ENCODE assay signal across 9 cellular contexts in genomic region chr1:154327466-154328317, GRCh38. TPM values are rescaled to one million over a fixed set of nuclear protein-coding genes. Genes with fewer than 3 reads are reported as not detected.
A peak's percentile ranks its signal among the peaks of the same experiment; 100 is the strongest.
DNase-seq lines count a peak whose midpoint lies in the region; ATAC-seq, FAIRE-seq and TF ChIP-seq lines count a peak whose summit lies in the region.
"Had no signal": no experiment of that assay in that cellular context is flagged by ENCODE, and none has a peak within 500 bp of the region (broad histone marks: within the 10 kb centered on the region; RNA-seq: fewer than 3 reads in every experiment).

No MANE protein-coding gene starts in this region.

- no peaks in the 10 kb centered on the region for H3K9me3 ChIP-seq in CD4-positive, alpha-beta memory T cell (ENCODE audit: control insufficient read depth in 1 of 2, low read length in 2 of 2)
- H3K9me3 ChIP-seq in keratinocyte (ENCODE audit: control insufficient read depth, low read depth, low read length) (no peaks in the 10 kb centered on the region), thoracic aorta (no peaks in the 10 kb centered on the region)
- H3K9me3 ChIP-seq: SJSA1 had no signal

- peak overlapping the region; percentile 86 to 98 (median 95) for H3K27ac Mint-ChIP-seq in CD4-positive, alpha-beta memory T cell
- H3K27ac Mint-ChIP-seq in activated T-helper 2 cell treated with anti-CD3 and anti-CD28 coated beads, Interferon-gamma antibody, Interleukin-2, Interleukin-4, amounts not matched to agents 10 μg/mL and 5 μg/mL and 100 μg/mL, durations not matched to agents 14 hours and 24 hours and 36 hours = peak overlapping the region; percentile 48

- peaks cover 29% of the 10 kb centered on the region for H3K36me3 ChIP-seq in CD4-positive, alpha-beta memory T cell (ENCODE audit: insufficient read depth, low read length)
- H3K36me3 ChIP-seq in keratinocyte (ENCODE audit: control insufficient read depth in 2 of 2, extremely low read depth in 1 of 2, insufficient read depth in 2 of 2, low read length in 2 of 2) = peaks cover 0 to 3% of the 10 kb centered on the region in 2 experiments
- peaks cover 28% of the 10 kb centered on the region for H3K36me3 ChIP-seq in thoracic aorta

- H3K4me2 ChIP-seq in keratinocyte (ENCODE audit: control insufficient read depth, extremely low read depth, insufficient read depth, low read depth, low read length) = peak overlapping the region; percentile 80

- POLR2A ChIA-PET in CD4-positive, alpha-beta memory T cell (lab: Charles Lee; ENCODE audit: partially characterized antibody) = interaction anchor here (0.9 to 17.5 kb wide), 20 partner anchors 16 to 628 kb away, joined by 3 to 728 read pairs (median 4); partner anchors contain the start of genes HAX1, IL6R, PBXIP1 and UBAP2L

- CTCF ChIA-PET in CD4-positive, alpha-beta memory T cell (lab: Charles Lee; ENCODE audit: partially characterized antibody) = interaction anchor here (1.1 to 17.1 kb wide), 10 partner anchors 8 to 141 kb away, joined by 3 to 543 read pairs (median 6); no protein-coding TSS in a partner anchor

- DNase-seq in CD4-positive, alpha-beta memory T cell = peak in 4 of 5 donors; percentile 31 to 69 (median 47)
- DNase-seq in HL-60 (ENCODE audit: low read depth in 1 of 2, low spot score in 1 of 2) (peak in 1 of 2 experiments; percentile 25), keratinocyte (ENCODE audit: low read depth, low spot score) (no peak), thoracic aorta (ENCODE audit: low spot score) (no peak), NCI-H1694 treated with DMSO at 0.1 percent for 48 hours (lab: John Stamatoyannopoulos, UW) (no peak), omental fat pad (ENCODE audit: low spot score) (no peak)
- DNase-seq in activated T-helper 2 cell treated with anti-CD3 and anti-CD28 coated beads, Interferon-gamma antibody, Interleukin-2, Interleukin-4, amounts not matched to agents 10 μg/mL and 5 μg/mL and 100 μg/mL, durations not matched to agents 14 hours and 24 hours and 36 hours (ENCODE audit: low spot score) = no peak

- ATAC-seq in thoracic aorta (ENCODE audit: insufficient number of reproducible peaks, low FRiP score, low read depth) (no peak), GM21447 (IDR thresholded peaks at IDR 0.05; ENCODE audit: unreplicated experiment) (no peak), omental fat pad (ENCODE audit: low FRiP score) (no peak)

- TF ChIP-seq CTCF in HL-60 (IDR thresholded peaks at IDR 0.05; ENCODE audit: insufficient read depth, low read length) = no peak
- TF ChIP-seq CTCF in keratinocyte (optimal IDR thresholded peaks at IDR 0.05 in 1 of 3, IDR thresholded peaks at IDR 0.05 in 1 of 3, conservative IDR thresholded peaks at IDR 0.05 in 1 of 3; ENCODE audit: extremely low read depth in 1 of 3, insufficient read depth in 2 of 3, low read length in 3 of 3) = no peak
- TF ChIP-seq CTCF in thoracic aorta (IDR thresholded peaks at IDR 0.05) = no peak
- TF ChIP-seq CTCF in omental fat pad (IDR thresholded peaks at IDR 0.05) = no peak

- H3K27me3 Mint-ChIP-seq in CD4-positive, alpha-beta memory T cell = no peaks in the 10 kb centered on the region
- peaks cover 8% of the 10 kb centered on the region for H3K27me3 Mint-ChIP-seq in activated T-helper 2 cell treated with anti-CD3 and anti-CD28 coated beads, Interferon-gamma antibody, Interleukin-2, Interleukin-4, amounts not matched to agents 10 μg/mL and 5 μg/mL and 100 μg/mL, durations not matched to agents 14 hours and 24 hours and 36 hours (ENCODE audit: low read depth)

- no peak for FAIRE-seq in keratinocyte (lab: Jason Lieb, UNC)

- H3K27me3 ChIP-seq in CD4-positive, alpha-beta memory T cell (ENCODE audit: insufficient read depth, low read length) = no peaks in the 10 kb centered on the region
- H3K27me3 ChIP-seq in HL-60 (ENCODE audit: insufficient read depth, poor library complexity, severe bottlenecking) (peaks cover 44% of the 10 kb centered on the region), keratinocyte (ENCODE audit: control insufficient read depth, extremely low read depth, insufficient read depth, low read length) (no peaks in the 10 kb centered on the region), thoracic aorta (replicated peaks; ENCODE audit: insufficient read depth) (no peaks in the 10 kb centered on the region)
- H3K27me3 ChIP-seq: SJSA1 had no signal

- H3K4me1 ChIP-seq in CD4-positive, alpha-beta memory T cell (ENCODE audit: insufficient read depth, low read length) = peaks cover 68% of the 10 kb centered on the region
- H3K4me1 ChIP-seq in keratinocyte (ENCODE audit: control insufficient read depth, extremely low read depth, insufficient read depth, low read length) = peaks cover 23% of the 10 kb centered on the region
- peaks cover 24 to 30% of the 10 kb centered on the region in 2 donors for H3K4me1 ChIP-seq in thoracic aorta (ENCODE audit: control insufficient read depth in 1 of 2, low read depth in 2 of 2)

- intact Hi-C loops in CD4-positive, alpha-beta memory T cell (cut with micrococcal nuclease) = loop anchor here (1.0 to 10.0 kb wide), 4 partner anchors 15 to 405 kb away; partner anchors contain the start of genes GATAD2B, UBAP2L and UBE2Q1
- intact Hi-C loops in activated T-helper 2 cell treated with anti-CD3 and anti-CD28 coated beads, Interferon-gamma antibody, Interleukin-2, Interleukin-4, amounts not matched to agents 10 μg/mL and 5 μg/mL and 100 μg/mL, durations not matched to agents 14 hours and 24 hours and 36 hours (cut with micrococcal nuclease) = loop anchor here (5.0 to 10.0 kb wide), 3 partner anchors 145 to 627 kb away; partner anchors contain the start of genes PBXIP1 and UBE2Q1

- H3K9me1 ChIP-seq in keratinocyte (ENCODE audit: control insufficient read depth, extremely low read depth, insufficient read depth, low read length) = no peaks in the 10 kb centered on the region

- no peaks in the 10 kb centered on the region for H4K20me1 ChIP-seq in keratinocyte (ENCODE audit: control insufficient read depth, extremely low read depth, insufficient read depth, low read length)

- no peaks in the 10 kb centered on the region for H3K9me3 Mint-ChIP-seq in CD4-positive, alpha-beta memory T cell
- H3K9me3 Mint-ChIP-seq in activated T-helper 2 cell treated with anti-CD3 and anti-CD28 coated beads, Interferon-gamma antibody, Interleukin-2, Interleukin-4, amounts not matched to agents 10 μg/mL and 5 μg/mL and 100 μg/mL, durations not matched to agents 14 hours and 24 hours and 36 hours = no peaks in the 10 kb centered on the region

- peak overlapping the region; percentile 66 to 90 for H3K4me3 ChIP-seq in CD4-positive, alpha-beta memory T cell (ENCODE audit: low read length in 2 of 2)
- peak overlapping the region; percentile 30 for H3K4me3 ChIP-seq in HL-60 (replicated peaks; ENCODE audit: insufficient read depth, low read length)
- H3K4me3 ChIP-seq in keratinocyte (ENCODE audit: control insufficient read depth in 2 of 3, extremely low read depth in 1 of 3, insufficient read depth in 2 of 3, low read depth in 1 of 3, low read length in 3 of 3) = peak overlapping the region; percentile 6 to 67 (median 15)
- peak overlapping the region; percentile 93 for H3K4me3 ChIP-seq in thoracic aorta

- peak overlapping the region; percentile 43 for H3K9ac ChIP-seq in keratinocyte (ENCODE audit: control insufficient read depth, extremely low read depth, insufficient read depth, low read length)

- peaks cover 39 to 77% (median 53%) of the 10 kb centered on the region in 4 donors for H3K4me1 Mint-ChIP-seq in CD4-positive, alpha-beta memory T cell
- peaks cover 52% of the 10 kb centered on the region for H3K4me1 Mint-ChIP-seq in activated T-helper 2 cell treated with anti-CD3 and anti-CD28 coated beads, Interferon-gamma antibody, Interleukin-2, Interleukin-4, amounts not matched to agents 10 μg/mL and 5 μg/mL and 100 μg/mL, durations not matched to agents 14 hours and 24 hours and 36 hours (ENCODE audit: low read depth)

- no peak overlapping the region for H2AFZ ChIP-seq in keratinocyte (ENCODE audit: control insufficient read depth, low read length)

- dilution Hi-C loops in keratinocyte (cut with MboI; ENCODE audit: extremely low pct_ligation_motif_present, low sequenced_read_pairs) = no loop called here

- no peaks in the 10 kb centered on the region for H3K79me2 ChIP-seq in keratinocyte (ENCODE audit: control insufficient read depth, insufficient read depth, low read length)

- H3K4me3 Mint-ChIP-seq in CD4-positive, alpha-beta memory T cell = peak overlapping the region; percentile 91 to 99 (median 98)
- peak overlapping the region; percentile 75 for H3K4me3 Mint-ChIP-seq in activated T-helper 2 cell treated with anti-CD3 and anti-CD28 coated beads, Interferon-gamma antibody, Interleukin-2, Interleukin-4, amounts not matched to agents 10 μg/mL and 5 μg/mL and 100 μg/mL, durations not matched to agents 14 hours and 24 hours and 36 hours (ENCODE audit: low read depth)

- H3K27ac ChIP-seq in CD4-positive, alpha-beta memory T cell (ENCODE audit: low read depth, low read length) = peak overlapping the region; percentile 89
- H3K27ac ChIP-seq in HL-60 (replicated peaks) (no peak overlapping the region), keratinocyte (ENCODE audit: control insufficient read depth, insufficient read depth, low read length) (no peak overlapping the region), thoracic aorta (peak overlapping the region; percentile 99 to 100)

- H3K36me3 Mint-ChIP-seq in CD4-positive, alpha-beta memory T cell = peaks cover 28 to 48% of the 10 kb centered on the region in 2 donors
- H3K36me3 Mint-ChIP-seq in activated T-helper 2 cell treated with anti-CD3 and anti-CD28 coated beads, Interferon-gamma antibody, Interleukin-2, Interleukin-4, amounts not matched to agents 10 μg/mL and 5 μg/mL and 100 μg/mL, durations not matched to agents 14 hours and 24 hours and 36 hours (ENCODE audit: low read depth) = peaks cover 28% of the 10 kb centered on the region

RNA-seq across cellular contexts. Expression of gene ATP8B2, which starts 2.4 kb away (rescaled TPM):
- total RNA-seq in CD4-positive, alpha-beta memory T cell = 100 to 1,000 TPM; 186 TPM
- 10 to 100 TPM; 53.5 to 95.4 TPM for polyA plus RNA-seq in CD4-positive, alpha-beta memory T cell
- total RNA-seq in activated T-helper 2 cell treated with anti-CD3 and anti-CD28 coated beads, Interferon-gamma antibody, Interleukin-2, Interleukin-4, amounts not matched to agents 10 μg/mL and 5 μg/mL and 100 μg/mL, durations not matched to agents 14 hours and 24 hours and 36 hours = 44.0 and 47.0 TPM in 2 replicates
- 9.5 to 16.2 TPM (median 12.5 TPM) in 3 replicates for polyA plus RNA-seq in keratinocyte
- polyA plus RNA-seq in keratinocyte (2011; ENCODE audit: low read depth) = 2.2 TPM
- 8.5 and 14.9 TPM in 2 replicates for polyA plus RNA-seq in keratinocyte (2011; cell fraction: cytosol; rRNA removed)
- 23.2 and 30.9 TPM in 2 replicates for polyA plus RNA-seq in keratinocyte (2011; cell fraction: nucleus; rRNA removed)
- 3.4 and 11.0 TPM in 2 replicates for polyA plus RNA-seq in keratinocyte (2012; ENCODE audit: low replicate concordance)
- polyA minus RNA-seq in keratinocyte = 15.2 to 28.1 TPM (median 19.4 TPM) in 3 replicates
- 9.6 TPM for polyA minus RNA-seq in keratinocyte (2011; cell fraction: cytosol; rRNA and poly(A)+ RNA removed)
- polyA minus RNA-seq in keratinocyte (2011; cell fraction: nucleus; rRNA and poly(A)+ RNA removed) = 18.2 and 20.5 TPM in 2 replicates
- total RNA-seq in thoracic aorta = 100 to 1,000 TPM; 190 to 291 TPM
- total RNA-seq in omental fat pad = 10 to 100 TPM; 41.6 to 78.3 (median 51.0) TPM

RNA-seq across cellular contexts. Expression of gene AQP10, which starts 6.8 kb away (rescaled TPM):
- total RNA-seq in CD4-positive, alpha-beta memory T cell = not detected
- polyA plus RNA-seq in CD4-positive, alpha-beta memory T cell = not detected
- not detected in 2 replicates for total RNA-seq in activated T-helper 2 cell treated with anti-CD3 and anti-CD28 coated beads, Interferon-gamma antibody, Interleukin-2, Interleukin-4, amounts not matched to agents 10 μg/mL and 5 μg/mL and 100 μg/mL, durations not matched to agents 14 hours and 24 hours and 36 hours
- 0.85 to 1.8 TPM (median 1.2 TPM) in 3 replicates for polyA plus RNA-seq in keratinocyte
- not detected for polyA plus RNA-seq in keratinocyte (2011; ENCODE audit: low read depth)
- polyA plus RNA-seq in keratinocyte (2011; cell fraction: cytosol; rRNA removed) = 0.50 and 0.97 TPM in 2 replicates
- polyA plus RNA-seq in keratinocyte (2011; cell fraction: nucleus; rRNA removed) = 0.92 and 1.2 TPM in 2 replicates
- 0.37 and 0.71 TPM in 2 replicates for polyA plus RNA-seq in keratinocyte (2012; ENCODE audit: low replicate concordance)
- 0.39 to 1.3 TPM (median 1.2 TPM) in 3 replicates for polyA minus RNA-seq in keratinocyte
- polyA minus RNA-seq in keratinocyte (2011; cell fraction: cytosol; rRNA and poly(A)+ RNA removed) = not detected
- 0.74 and 0.93 TPM in 2 replicates for polyA minus RNA-seq in keratinocyte (2011; cell fraction: nucleus; rRNA and poly(A)+ RNA removed)
- total RNA-seq in thoracic aorta = not detected
- total RNA-seq in omental fat pad = under 1 TPM in 2 of 4 donors, not detected in 2; 0.25 to 0.37 TPM
- total RNA-seq: SJSA1 had no signal

RNA-seq across cellular contexts. Expression of gene HAX1, which starts 55.3 kb away (rescaled TPM):
- 100 to 1,000 TPM; 110 to 121 TPM for total RNA-seq in CD4-positive, alpha-beta memory T cell
- 100 to 1,000 TPM; 167 to 259 TPM for polyA plus RNA-seq in CD4-positive, alpha-beta memory T cell
- total RNA-seq in activated T-helper 2 cell treated with anti-CD3 and anti-CD28 coated beads, Interferon-gamma antibody, Interleukin-2, Interleukin-4, amounts not matched to agents 10 μg/mL and 5 μg/mL and 100 μg/mL, durations not matched to agents 14 hours and 24 hours and 36 hours = 112 and 113 TPM in 2 replicates
- polyA plus RNA-seq in keratinocyte = 90.8 to 126 TPM (median 110 TPM) in 3 replicates
- polyA plus RNA-seq in keratinocyte (2011; ENCODE audit: low read depth) = 53.3 TPM
- polyA plus RNA-seq in keratinocyte (2011; cell fraction: cytosol; rRNA removed) = 92.3 and 97.5 TPM in 2 replicates
- polyA plus RNA-seq in keratinocyte (2011; cell fraction: nucleus; rRNA removed) = 68.6 and 69.0 TPM in 2 replicates
- 87.2 and 113 TPM in 2 replicates for polyA plus RNA-seq in keratinocyte (2012; ENCODE audit: low replicate concordance)
- polyA minus RNA-seq in keratinocyte = 74.5 to 90.2 TPM (median 82.7 TPM) in 3 replicates
- 34.9 TPM for polyA minus RNA-seq in keratinocyte (2011; cell fraction: cytosol; rRNA and poly(A)+ RNA removed)
- polyA minus RNA-seq in keratinocyte (2011; cell fraction: nucleus; rRNA and poly(A)+ RNA removed) = 12.8 and 15.8 TPM in 2 replicates
- total RNA-seq in thoracic aorta (10 to 100 TPM; 82.4 to 91.4 TPM), omental fat pad (100 to 1,000 TPM in 3 of 4 donors, 10 to 100 TPM in 1; 64.4 to 114 (median 103) TPM)

Comparison
In these comparisons a context has a peak if more than half of its experiments do, and no peak if none do; other contexts are left out.
1. DNase-seq: peak in CD4-positive, alpha-beta memory T cell (4 of 5); none in activated T-helper 2 cell treated with anti-CD3 and anti-CD28 coated beads, Interferon-gamma antibody, Interleukin-2, Interleukin-4, amounts not matched to agents 10 μg/mL and 5 μg/mL and 100 μg/mL, durations not matched to agents 14 hours and 24 hours and 36 hours (single experiment), keratinocyte (single experiment), thoracic aorta (single experiment), NCI-H1694 treated with DMSO at 0.1 percent for 48 hours (single experiment) and omental fat pad (single experiment).
2. H3K27ac ChIP-seq: peak in CD4-positive, alpha-beta memory T cell (single experiment) and thoracic aorta (2 of 2); none in HL-60 (single experiment) and keratinocyte (single experiment).
3. H3K4me3 ChIP-seq: peak in every context shown above with its lines; median percentile 93 in thoracic aorta; 78 in CD4-positive, alpha-beta memory T cell; 30 in HL-60; 15 in keratinocyte.